ENCODE assay signal across 17 cellular contexts in the genomic region with DNA sequence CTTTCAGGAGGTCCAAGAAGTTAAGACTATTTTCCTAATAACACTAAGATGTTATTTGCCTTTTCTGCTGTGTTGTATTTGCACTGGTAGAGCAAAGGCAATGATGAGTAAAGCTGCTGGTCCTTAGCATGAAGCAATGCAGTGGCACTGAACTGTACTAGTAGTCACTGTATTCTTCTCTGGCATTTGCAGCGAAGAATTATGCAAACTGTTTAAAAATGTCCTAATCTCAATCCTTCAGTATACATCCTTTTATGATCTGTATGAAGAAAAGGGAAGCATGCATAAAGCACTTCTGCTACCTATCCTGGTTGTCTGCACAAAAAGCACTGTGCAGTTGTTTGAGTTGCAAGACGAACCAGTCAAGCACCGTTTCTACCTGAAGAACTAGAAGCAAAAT. TPM values are rescaled to one million over a fixed set of nuclear protein-coding genes. Genes with fewer than 3 reads are reported as not detected.
DNase-seq lines count a peak whose midpoint lies in the region; ATAC-seq and TF ChIP-seq lines count a peak whose summit lies in the region.
"Had no signal": no experiment of that assay in that cellular context is flagged by ENCODE, and none has a peak within 500 bp of the region (broad histone marks: within the 10 kb centered on the region; RNA-seq: fewer than 3 reads in every experiment).

No MANE protein-coding gene starts in this region.

- H3K27ac Mint-ChIP-seq in WTC11: peak overlapping the region; percentile 58
- H3K27ac Mint-ChIP-seq: B cell; CD4-positive, alpha-beta T cell had no signal

- POLR2A ChIA-PET in WTC11 (lab: Charles Lee): no interaction called here

- no peaks in the 10 kb centered on the region for H3K9me3 Mint-ChIP-seq in WTC11
- H3K9me3 Mint-ChIP-seq: CD4-positive, alpha-beta T cell had no signal

- CTCF ChIA-PET in WTC11 (lab: Charles Lee): interaction anchor here (0.7 to 2.1 kb wide), 2 partner anchors 13 to 46 kb away, joined by 4 to 11 read pairs; no protein-coding TSS in a partner anchor

- no peak for TF ChIP-seq CTCF in WTC11 (IDR thresholded peaks at IDR 0.05)

- peaks cover 60% of the 10 kb centered on the region for H3K4me1 Mint-ChIP-seq in WTC11

- DNase-seq in Kasumi-1 (lab: John Stamatoyannopoulos, UW): peak; percentile 48 to 54
- DNase-seq in NOMO-1 treated with dmso at 0.1 percent for 144 hours (lab: John Stamatoyannopoulos, UW; ENCODE audit: unreplicated experiment): peak; percentile 50
- no peak for DNase-seq in WTC11 (ENCODE audit: low spot score)
- no peak for DNase-seq in RPMI8226
- DNase-seq in DMS 273 treated with DMSO at 0.1 percent for 48 hours (lab: John Stamatoyannopoulos, UW): no peak
- no peak for DNase-seq in NCI-H774 (lab: John Stamatoyannopoulos, UW)
- DNase-seq: CD4-positive, alpha-beta T cell; DMS53; MG63; NCI-H1417 treated with DMSO at 0.1 percent for 48 hours; NCI-H2029; NCI-H2171; NCI-H446 treated with DMSO at 0.1 percent for 48 hours had no signal

- H3K4me3 Mint-ChIP-seq in WTC11: no peak overlapping the region
- H3K4me3 Mint-ChIP-seq: B cell; CD4-positive, alpha-beta T cell had no signal

- H3K27me3 Mint-ChIP-seq in WTC11 (ENCODE audit: low read depth): no peaks in the 10 kb centered on the region

- H3K36me3 Mint-ChIP-seq in WTC11: peaks cover 23% of the 10 kb centered on the region

- ATAC-seq in WTC11: no peak
- ATAC-seq in HG03439 (IDR thresholded peaks at IDR 0.05; ENCODE audit: unreplicated experiment): no peak
- ATAC-seq: HCT116, HepG2 had no signal

TF ChIP-seq in WTC11, 78 proteins besides CTCF, POLR2A, EP300 and RAD21:
- TF ChIP-seq ZBTB21 (CRISPR knock-in tag; IDR thresholded peaks at IDR 0.05; ENCODE audit: borderline replicate concordance) (no peak), FOXJ3 (CRISPR knock-in tag; IDR thresholded peaks at IDR 0.05; ENCODE audit: borderline replicate concordance) (no peak), ZNF263 (CRISPR knock-in tag; IDR thresholded peaks at IDR 0.05; ENCODE audit: low read depth) (no peak), JAZF1 (CRISPR knock-in tag; IDR thresholded peaks at IDR 0.05) (no peak), ZNF671 (CRISPR knock-in tag; IDR thresholded peaks at IDR 0.05) (no peak), SMAD4 (CRISPR knock-in tag; IDR thresholded peaks at IDR 0.05) (no peak), PRRX2 (CRISPR knock-in tag; IDR thresholded peaks at IDR 0.05) (no peak)
- TF ChIP-seq, protein P1, sequence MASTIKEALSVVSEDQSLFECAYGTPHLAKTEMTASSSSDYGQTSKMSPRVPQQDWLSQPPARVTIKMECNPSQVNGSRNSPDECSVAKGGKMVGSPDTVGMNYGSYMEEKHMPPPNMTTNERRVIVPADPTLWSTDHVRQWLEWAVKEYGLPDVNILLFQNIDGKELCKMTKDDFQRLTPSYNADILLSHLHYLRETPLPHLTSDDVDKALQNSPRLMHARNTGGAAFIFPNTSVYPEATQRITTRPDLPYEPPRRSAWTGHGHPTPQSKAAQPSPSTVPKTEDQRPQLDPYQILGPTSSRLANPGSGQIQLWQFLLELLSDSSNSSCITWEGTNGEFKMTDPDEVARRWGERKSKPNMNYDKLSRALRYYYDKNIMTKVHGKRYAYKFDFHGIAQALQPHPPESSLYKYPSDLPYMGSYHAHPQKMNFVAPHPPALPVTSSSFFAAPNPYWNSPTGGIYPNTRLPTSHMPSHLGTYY (CRISPR knock-in tag; IDR thresholded peaks at IDR 0.05): no peak
- TF ChIP-seq, protein P2, sequence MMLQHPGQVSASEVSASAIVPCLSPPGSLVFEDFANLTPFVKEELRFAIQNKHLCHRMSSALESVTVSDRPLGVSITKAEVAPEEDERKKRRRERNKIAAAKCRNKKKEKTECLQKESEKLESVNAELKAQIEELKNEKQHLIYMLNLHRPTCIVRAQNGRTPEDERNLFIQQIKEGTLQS (CRISPR knock-in tag; conservative IDR thresholded peaks at IDR 0.05): no peak
- TF ChIP-seq, protein P3, sequence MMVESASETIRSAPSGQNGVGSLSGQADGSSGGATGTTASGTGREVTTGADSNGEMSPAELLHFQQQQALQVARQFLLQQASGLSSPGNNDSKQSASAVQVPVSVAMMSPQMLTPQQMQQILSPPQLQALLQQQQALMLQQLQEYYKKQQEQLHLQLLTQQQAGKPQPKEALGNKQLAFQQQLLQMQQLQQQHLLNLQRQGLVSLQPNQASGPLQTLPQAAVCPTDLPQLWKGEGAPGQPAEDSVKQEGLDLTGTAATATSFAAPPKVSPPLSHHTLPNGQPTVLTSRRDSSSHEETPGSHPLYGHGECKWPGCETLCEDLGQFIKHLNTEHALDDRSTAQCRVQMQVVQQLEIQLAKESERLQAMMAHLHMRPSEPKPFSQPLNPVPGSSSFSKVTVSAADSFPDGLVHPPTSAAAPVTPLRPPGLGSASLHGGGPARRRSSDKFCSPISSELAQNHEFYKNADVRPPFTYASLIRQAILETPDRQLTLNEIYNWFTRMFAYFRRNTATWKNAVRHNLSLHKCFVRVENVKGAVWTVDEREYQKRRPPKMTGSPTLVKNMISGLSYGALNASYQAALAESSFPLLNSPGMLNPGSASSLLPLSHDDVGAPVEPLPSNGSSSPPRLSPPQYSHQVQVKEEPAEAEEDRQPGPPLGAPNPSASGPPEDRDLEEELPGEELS (CRISPR knock-in tag; IDR thresholded peaks at IDR 0.05): no peak
- TF ChIP-seq, protein P4, sequence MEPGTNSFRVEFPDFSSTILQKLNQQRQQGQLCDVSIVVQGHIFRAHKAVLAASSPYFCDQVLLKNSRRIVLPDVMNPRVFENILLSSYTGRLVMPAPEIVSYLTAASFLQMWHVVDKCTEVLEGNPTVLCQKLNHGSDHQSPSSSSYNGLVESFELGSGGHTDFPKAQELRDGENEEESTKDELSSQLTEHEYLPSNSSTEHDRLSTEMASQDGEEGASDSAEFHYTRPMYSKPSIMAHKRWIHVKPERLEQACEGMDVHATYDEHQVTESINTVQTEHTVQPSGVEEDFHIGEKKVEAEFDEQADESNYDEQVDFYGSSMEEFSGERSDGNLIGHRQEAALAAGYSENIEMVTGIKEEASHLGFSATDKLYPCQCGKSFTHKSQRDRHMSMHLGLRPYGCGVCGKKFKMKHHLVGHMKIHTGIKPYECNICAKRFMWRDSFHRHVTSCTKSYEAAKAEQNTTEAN (CRISPR knock-in tag; IDR thresholded peaks at IDR 0.05): no peak
TF ChIP-seq in WTC11: peak in this region for 0.

RNA-seq across cellular contexts. Expression of a gene that starts 20.4 kb away (rescaled TPM):
- total RNA-seq in WTC11 (2021): 129 to 165 TPM (median 164 TPM) in 3 replicates
- total RNA-seq: CD4-positive, alpha-beta T cell had no signal

Comparison
In these comparisons a context has a peak if more than half of its experiments do, and no peak if none do; other contexts are left out.
1. DNase-seq: peak in Kasumi-1 (2 of 2) and NOMO-1 treated with dmso at 0.1 percent for 144 hours (single experiment); none in WTC11 (single experiment), RPMI8226 (single experiment), DMS 273 treated with DMSO at 0.1 percent for 48 hours (single experiment) and NCI-H774 (single experiment).